Comparison of ENCODE assay signal across 14 cellular contexts in the genomic region with DNA sequence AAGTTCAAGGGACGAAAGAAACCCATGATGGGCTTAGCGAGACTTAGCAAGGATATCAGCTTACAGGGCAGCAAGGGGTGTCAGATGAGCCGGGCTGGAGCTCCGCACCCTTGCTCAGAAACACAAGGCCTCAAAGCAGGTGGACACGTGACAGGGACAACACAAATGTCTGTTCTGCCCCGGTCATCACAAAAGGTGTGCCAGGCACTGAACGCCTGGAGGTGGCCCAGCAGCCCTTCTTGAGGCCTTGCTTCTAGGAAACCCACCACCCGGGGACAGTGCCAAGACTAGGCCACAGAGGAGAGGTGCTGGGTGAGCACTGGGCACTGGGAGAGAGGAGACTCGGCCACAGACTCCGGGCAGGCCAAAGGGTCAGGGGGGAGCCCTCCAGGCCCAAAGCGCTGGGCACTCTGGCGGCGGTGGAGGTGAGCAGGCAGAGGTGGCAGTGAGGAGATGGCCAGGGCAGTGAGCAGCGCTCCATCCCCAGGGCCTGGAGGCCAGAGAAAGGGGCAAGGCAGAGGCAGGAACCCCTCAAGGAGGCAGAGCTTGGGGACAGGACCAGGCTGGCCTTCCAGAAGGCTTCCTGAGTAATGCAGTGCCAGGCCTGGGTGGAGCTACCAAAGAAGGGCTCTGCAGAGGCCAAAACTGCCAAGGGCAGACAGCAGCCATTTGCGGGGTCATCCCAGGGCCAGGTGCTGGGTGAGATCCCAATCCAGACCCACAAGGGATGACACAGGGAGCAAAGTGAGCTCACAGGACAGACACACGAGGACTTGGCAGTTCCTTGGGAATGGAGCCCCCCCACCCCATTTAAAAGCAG. TPM values are rescaled to one million over a fixed set of nuclear protein-coding genes. Genes with fewer than 3 reads are reported as not detected.
"Had no signal": no experiment of that assay in that cellular context is flagged by ENCODE, and none has a peak within 500 bp of the region (broad histone marks: within the 10 kb centered on the region; RNA-seq: fewer than 3 reads in every experiment).

No MANE protein-coding gene starts in this region.

- H3K9me3 Mint-ChIP-seq: activated T-helper 17 cell treated with anti-CD3 and anti-CD28 coated beads, Interleukin-2, amount 50 U/mL, for 72 hours; stimulated activated naive B cell treated with anti-CD40 and anti-IgM and Interleukin-4, amounts not matched to agents 10 μg/mL and 1 μg/mL and 100 μg/mL, for 72 hours had no signal

- H3K27ac Mint-ChIP-seq: activated T-helper 17 cell treated with anti-CD3 and anti-CD28 coated beads, Interleukin-2, amount 50 U/mL, for 72 hours; stimulated activated naive B cell treated with anti-CD40 and anti-IgM and Interleukin-4, amounts not matched to agents 10 μg/mL and 1 μg/mL and 100 μg/mL, for 72 hours had no signal

- H3K36me3 Mint-ChIP-seq: stimulated activated naive B cell treated with anti-CD40 and anti-IgM and Interleukin-4, amounts not matched to agents 10 μg/mL and 1 μg/mL and 100 μg/mL, for 72 hours had no signal

- ATAC-seq: activated T-helper 17 cell treated with anti-CD3 and anti-CD28 coated beads, Interleukin-2, amount 50 U/mL, for 72 hours; heart right ventricle; stimulated activated naive B cell treated with anti-CD40 and anti-IgM and Interleukin-4, amounts not matched to agents 10 μg/mL and 1 μg/mL and 100 μg/mL, for 72 hours had no signal

- H3K36me3 ChIP-seq: heart right ventricle, ovary, tibial artery, vagina had no signal

- H3K9me3 ChIP-seq: heart right ventricle, ovary, tibial artery, vagina had no signal

- DNase-seq: activated naive CD4-positive, alpha-beta T cell treated with anti-CD3 and anti-CD28 coated beads, Interleukin-2, amount 50 U/mL, for 16 hours; activated T-cell treated with anti-CD3 and anti-CD28 coated beads for 4 hours; dermis blood vessel endothelial cell; heart right ventricle; stimulated activated CD4-positive, alpha-beta T cell treated with anti-CD3 and anti-CD28 coated beads, Interleukin-15, amount 100 ng/mL, for 24 hours; stimulated activated CD4-positive, alpha-beta T cell treated with anti-CD3 and anti-CD28 coated beads, Interleukin-4, amount 100 ng/mL, for 1 hour; stimulated activated naive B cell treated with anti-CD40 and anti-IgM and Interleukin-4, amounts not matched to agents 10 μg/mL and 1 μg/mL and 100 μg/mL, for 72 hours had no signal

- H3K4me1 ChIP-seq: vagina had no signal

- H3K4me1 Mint-ChIP-seq: activated T-helper 17 cell treated with anti-CD3 and anti-CD28 coated beads, Interleukin-2, amount 50 U/mL, for 72 hours; stimulated activated naive B cell treated with anti-CD40 and anti-IgM and Interleukin-4, amounts not matched to agents 10 μg/mL and 1 μg/mL and 100 μg/mL, for 72 hours had no signal

- H3K4me3 ChIP-seq: heart right ventricle, ovary, tibial artery, vagina had no signal

- H3K27ac ChIP-seq: epithelial cell of prostate, ovary, tibial artery, vagina had no signal

- H3K27me3 ChIP-seq: heart right ventricle, ovary, tibial artery, vagina had no signal

- H3K4me3 Mint-ChIP-seq: activated T-helper 17 cell treated with anti-CD3 and anti-CD28 coated beads, Interleukin-2, amount 50 U/mL, for 72 hours; nephron; stimulated activated naive B cell treated with anti-CD40 and anti-IgM and Interleukin-4, amounts not matched to agents 10 μg/mL and 1 μg/mL and 100 μg/mL, for 72 hours had no signal

RNA-seq across cellular contexts. Expression of gene EBF3, which starts 22.7 kb away (rescaled TPM):
- total RNA-seq: activated T-helper 17 cell treated with anti-CD3 and anti-CD28 coated beads, Interleukin-2, amount 50 U/mL, for 72 hours; chondrocyte had no signal
